22 cellular contexts compared by ENCODE assay signal in genomic region chr1:42000781-42001180, GRCh38.
"Had no signal": no experiment of that assay in that cellular context is flagged by ENCODE, and none has a peak within 500 bp of the region (broad histone marks: within the 10 kb centered on the region; RNA-seq: fewer than 3 reads in every experiment).

No MANE protein-coding gene starts in this region.

- H3K4me3 ChIP-seq: lower lobe of right lung, ovary, psoas muscle, sigmoid colon, stomach, testis, tibial artery had no signal

- FAIRE-seq: frontal cortex, keratinocyte had no signal

- H3K9me3 ChIP-seq: lower lobe of right lung, ovary, psoas muscle, sigmoid colon, stomach, testis, tibial artery had no signal

- DNase-seq: cortex of kidney; hypothalamus; immature natural killer cell; left ventricle myocardium superior; lower lobe of right lung; naive thymus-derived CD8-positive, alpha-beta T cell; nephron progenitor cell; nucleus accumbens; ovary; posterior cingulate gyrus; psoas muscle; right cardiac atrium; sigmoid colon; stimulated activated CD4-positive, alpha-beta T cell treated with anti-CD3 and anti-CD28 coated beads, Interleukin-2, amount 100 ng/mL, for 24 hours; stimulated activated CD4-positive, alpha-beta T cell treated with anti-CD3 and anti-CD28 coated beads, Interleukin-4, amount 100 ng/mL, for 24 hours; stimulated activated naive CD4-positive, alpha-beta T cell treated with Interleukin-2 at 50 U/mL for 16 hours; stomach; testis; tibial artery had no signal

- ATAC-seq: left ventricle myocardium superior; lower lobe of right lung; naive thymus-derived CD8-positive, alpha-beta T cell; psoas muscle; right cardiac atrium; stimulated activated effector memory CD8-positive, alpha-beta T cell treated with anti-CD3 and anti-CD28 coated beads, Interleukin-12 subunit alpha, Interleukin-12 subunit beta, amount 100 ng/mL, for 72 hours had no signal

- H3K27ac ChIP-seq: lower lobe of right lung, ovary, psoas muscle, sigmoid colon, stomach, testis, tibial artery had no signal

- H3K4me1 ChIP-seq: sigmoid colon, stomach, testis, tibial artery had no signal

- H3K36me3 ChIP-seq: lower lobe of right lung, ovary, sigmoid colon, stomach, tibial artery had no signal

- H3K27me3 ChIP-seq: ovary, sigmoid colon, stomach, testis, tibial artery had no signal
